In the genomic region with DNA sequence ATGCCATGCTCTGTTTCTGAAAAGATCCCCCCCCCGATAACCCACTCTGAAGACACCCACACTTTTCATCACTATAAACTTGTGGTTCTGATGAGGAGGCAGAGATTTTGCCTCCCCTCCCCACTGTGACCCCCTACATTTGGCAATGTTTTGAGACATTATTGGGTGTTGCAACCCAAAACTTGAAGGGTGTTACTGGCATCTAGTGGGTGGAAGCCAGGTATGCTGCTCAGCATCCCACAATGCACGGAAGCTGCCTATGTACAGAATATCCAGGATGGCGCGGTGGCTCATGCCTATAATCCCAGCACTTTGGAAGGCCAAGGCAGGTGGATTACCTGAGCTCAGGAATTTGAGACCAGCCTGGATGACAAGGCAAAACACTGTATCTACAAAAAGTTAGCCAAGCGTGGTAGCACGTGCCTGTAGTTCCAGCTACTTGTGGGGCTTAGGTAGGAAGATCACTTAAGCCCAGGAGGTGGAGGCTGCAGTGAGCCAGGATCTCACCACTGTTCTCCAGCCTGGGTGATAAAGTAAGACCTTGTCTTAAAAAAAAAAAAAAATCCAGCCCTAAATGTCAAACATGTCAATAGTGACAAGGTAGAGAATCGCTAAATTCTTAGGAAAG, we compare ENCODE assay signal across 17 cellular contexts.
"Had no signal": no experiment of that assay in that cellular context is flagged by ENCODE, and none has a peak within 500 bp of the region (broad histone marks: within the 10 kb centered on the region; RNA-seq: fewer than 3 reads in every experiment).

No MANE protein-coding gene starts in this region.

- H3K4me3 ChIP-seq: heart left ventricle, tibial nerve had no signal

- H3K27ac ChIP-seq: brain microvascular endothelial cell, heart left ventricle, neutrophil, parathyroid adenoma, tibial nerve had no signal

- H3K27me3 ChIP-seq: brain microvascular endothelial cell, heart left ventricle, neutrophil, tibial nerve had no signal

- H3K4me1 ChIP-seq: parathyroid adenoma had no signal

- DNase-seq: activated CD4-positive, alpha-beta T cell treated with anti-CD3 and anti-CD28 coated beads, Interleukin-2, amount 10 ng/mL, durations not matched to agents 7 days and 5 days; activated gamma-delta T cell treated with Interleukin-2 at 50 U/mL for 16 hours; anterior cingulate cortex; brain microvascular endothelial cell; cortex of kidney; effector CD8-positive, alpha-beta T cell; foreskin melanocyte; heart left ventricle; naive thymus-derived CD8-positive, alpha-beta T cell; stimulated activated CD4-positive, alpha-beta T cell treated with anti-CD3 and anti-CD28 coated beads, Interleukin-12 subunit alpha, Interleukin-12 subunit beta, amount 100 ng/mL, for 4 hours; T-cell; T-helper 9 cell had no signal

- H3K79me2 ChIP-seq: parathyroid adenoma had no signal

- H2AFZ ChIP-seq: parathyroid adenoma had no signal

- ATAC-seq: heart left ventricle; left lobe of liver; naive thymus-derived CD8-positive, alpha-beta T cell; stimulated activated effector memory CD8-positive, alpha-beta T cell treated with anti-CD3 and anti-CD28 coated beads, Interleukin-12 subunit alpha, Interleukin-12 subunit beta, amount 100 ng/mL, for 72 hours; T-cell had no signal

- H3K9me3 ChIP-seq: heart left ventricle, neutrophil, tibial nerve had no signal

- H3K9ac ChIP-seq: parathyroid adenoma had no signal

- H3K36me3 ChIP-seq: brain microvascular endothelial cell, heart left ventricle, neutrophil, tibial nerve had no signal
